ENCODE assay signal across 40 cellular contexts in the genomic region with DNA sequence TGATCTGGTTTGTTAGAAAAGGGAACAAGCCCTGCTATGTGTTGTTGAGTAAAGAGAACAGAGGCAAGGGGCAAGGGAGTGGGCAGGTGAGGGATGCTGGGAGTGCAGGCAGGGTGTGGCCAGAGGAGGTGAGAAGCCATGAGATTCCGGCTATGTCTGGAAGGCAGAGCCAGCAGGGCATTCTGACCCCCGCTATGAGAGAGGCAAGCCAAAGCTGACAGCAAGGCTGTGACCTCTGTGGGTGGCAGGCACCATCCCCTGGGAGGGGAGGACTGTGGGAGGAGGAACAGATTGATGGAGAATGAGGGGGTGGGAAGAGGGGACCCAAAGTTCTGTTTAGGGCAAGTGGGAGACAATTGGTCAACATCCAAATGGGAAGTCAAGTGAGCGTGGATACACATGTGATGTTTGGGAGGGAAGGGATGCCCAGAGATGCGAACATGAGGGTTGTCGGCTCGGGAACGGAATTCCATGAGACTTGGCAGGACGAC. TPM values are rescaled to one million over a fixed set of nuclear protein-coding genes. Genes with fewer than 3 reads are reported as not detected.
"Had no signal": no experiment of that assay in that cellular context is flagged by ENCODE, and none has a peak within 500 bp of the region (broad histone marks: within the 10 kb centered on the region; RNA-seq: fewer than 3 reads in every experiment).

No MANE protein-coding gene starts in this region.

- DNase-seq: activated B cell treated with CpG ODN at 0.5 μM for 24 hours; activated CD4-positive, alpha-beta memory T cell treated with anti-CD3 and anti-CD28 coated beads for 36 hours; activated CD4-positive, alpha-beta T cell treated with anti-CD3 and anti-CD28 coated beads for 4 hours; activated CD4-positive, alpha-beta T cell treated with anti-CD3 and anti-CD28 coated beads, Interleukin-2, amount 50 U/mL, for 1 hour; activated CD4-positive, CD25-positive, alpha-beta regulatory T cell treated with anti-CD3 and anti-CD28 coated beads, Interleukin-2, amount 50 U/mL, for 72 hours; activated CD8-positive, alpha-beta memory T cell treated with anti-CD3 and anti-CD28 coated beads, Interleukin-2, amount 10 ng/mL, durations not matched to agents 7 days and 5 days; activated CD8-positive, alpha-beta memory T cell treated with anti-CD3 and anti-CD28 coated beads, Interleukin-2, amount 50 U/mL, for 48 hours; activated effector memory CD4-positive, alpha-beta T cell treated with Interleukin-2 at 50 U/mL for 16 hours; activated naive CD4-positive, alpha-beta T cell treated with anti-CD3 and anti-CD28 coated beads, Interleukin-2, amount 10 ng/mL, durations not matched to agents 7 days and 5 days; activated naive CD8-positive, alpha-beta T cell treated with anti-CD3 and anti-CD28 coated beads, Interleukin-2, amount 50 U/mL, for 24 hours; activated T-cell treated with anti-CD3 and anti-CD28 coated beads, Interleukin-2, amount 50 U/mL, for 48 hours; brain microvascular endothelial cell; central memory CD4-positive, alpha-beta T cell; MM.1S; MV-4-11; NCI-H1092; NCI-H1436 treated with DMSO at 0.1 percent for 48 hours; NCI-H1694 treated with DMSO at 0.1 percent for 48 hours; NCI-H2029 treated with DMSO at 0.1 percent for 48 hours; NCI-H2107; NCI-H2171; NCI-H510A; NCI-H526; NCI-H748 treated with DMSO at 0.1 percent for 48 hours; NK-92 treated with Interleukin-12 subunit alpha and Interleukin-12 subunit beta, amount 100 ng/mL, for 24 hours; PC-3; Peyer's patch; RPMI8226; SIG-M5; SW 1271; T-helper 1 cell; T-helper 2 cell; T-helper 9 cell had no signal

- H3K4me3 Mint-ChIP-seq: activated B cell treated with CpG ODN at 0.5 μM for 24 hours; activated CD4-positive, alpha-beta memory T cell treated with anti-CD3 and anti-CD28 coated beads for 36 hours; activated CD8-positive, alpha-beta memory T cell treated with anti-CD3 and anti-CD28 coated beads, Interleukin-2, amount 10 ng/mL, durations not matched to agents 7 days and 5 days; activated naive CD4-positive, alpha-beta T cell treated with anti-CD3 and anti-CD28 coated beads, Interleukin-2, amount 10 ng/mL, durations not matched to agents 7 days and 5 days; activated naive CD8-positive, alpha-beta T cell; activated naive CD8-positive, alpha-beta T cell treated with anti-CD3 and anti-CD28 coated beads, Interleukin-2, amount 50 U/mL, for 24 hours had no signal

- H3K27ac ChIP-seq: brain microvascular endothelial cell, Peyer's patch, VCaP had no signal

- H3K4me1 ChIP-seq: Peyer's patch had no signal

- H3K27ac Mint-ChIP-seq: activated B cell treated with CpG ODN at 0.5 μM for 24 hours; activated CD4-positive, alpha-beta memory T cell treated with anti-CD3 and anti-CD28 coated beads for 36 hours; activated CD8-positive, alpha-beta memory T cell treated with anti-CD3 and anti-CD28 coated beads, Interleukin-2, amount 10 ng/mL, durations not matched to agents 7 days and 5 days; activated naive CD4-positive, alpha-beta T cell treated with anti-CD3 and anti-CD28 coated beads, Interleukin-2, amount 10 ng/mL, durations not matched to agents 7 days and 5 days; activated naive CD8-positive, alpha-beta T cell; activated naive CD8-positive, alpha-beta T cell treated with anti-CD3 and anti-CD28 coated beads, Interleukin-2, amount 50 U/mL, for 24 hours had no signal

- H3K4me3 ChIP-seq: Peyer's patch had no signal

- ATAC-seq: activated CD8-positive, alpha-beta memory T cell treated with anti-CD3 and anti-CD28 coated beads, Interleukin-2, amount 10 ng/mL, durations not matched to agents 7 days and 5 days; activated naive CD8-positive, alpha-beta T cell treated with anti-CD3 and anti-CD28 coated beads, Interleukin-2, amount 50 U/mL, for 24 hours; PC-3; SK-N-SH treated with all-trans-retinoic acid at 6 μM for 48 hours had no signal

- H3K9me3 Mint-ChIP-seq: activated B cell treated with CpG ODN at 0.5 μM for 24 hours; activated CD4-positive, alpha-beta memory T cell treated with anti-CD3 and anti-CD28 coated beads for 36 hours; activated naive CD4-positive, alpha-beta T cell treated with anti-CD3 and anti-CD28 coated beads, Interleukin-2, amount 10 ng/mL, durations not matched to agents 7 days and 5 days; activated naive CD8-positive, alpha-beta T cell treated with anti-CD3 and anti-CD28 coated beads, Interleukin-2, amount 50 U/mL, for 24 hours had no signal

- H3K27me3 ChIP-seq: brain microvascular endothelial cell, Peyer's patch had no signal

- H3K36me3 Mint-ChIP-seq: activated CD4-positive, alpha-beta memory T cell treated with anti-CD3 and anti-CD28 coated beads for 36 hours; activated CD8-positive, alpha-beta memory T cell treated with anti-CD3 and anti-CD28 coated beads, Interleukin-2, amount 10 ng/mL, durations not matched to agents 7 days and 5 days; activated naive CD4-positive, alpha-beta T cell treated with anti-CD3 and anti-CD28 coated beads, Interleukin-2, amount 10 ng/mL, durations not matched to agents 7 days and 5 days; activated naive CD8-positive, alpha-beta T cell had no signal

- H3K9me3 ChIP-seq: Peyer's patch had no signal

- H3K27me3 Mint-ChIP-seq: activated CD8-positive, alpha-beta memory T cell treated with anti-CD3 and anti-CD28 coated beads, Interleukin-2, amount 10 ng/mL, durations not matched to agents 7 days and 5 days; activated naive CD8-positive, alpha-beta T cell; activated naive CD8-positive, alpha-beta T cell treated with anti-CD3 and anti-CD28 coated beads, Interleukin-2, amount 50 U/mL, for 24 hours had no signal

- H3K36me3 ChIP-seq: brain microvascular endothelial cell, Peyer's patch had no signal

RNA-seq across cellular contexts. Expression of gene PADI6, which starts 19.5 kb away (rescaled TPM):
- total RNA-seq: activated B cell treated with CpG ODN at 0.5 μM for 24 hours; activated CD4-positive, alpha-beta memory T cell treated with anti-CD3 and anti-CD28 coated beads for 36 hours; activated CD8-positive, alpha-beta memory T cell treated with anti-CD3 and anti-CD28 coated beads, Interleukin-2, amount 10 ng/mL, durations not matched to agents 7 days and 5 days; aorta; cerebellum; LHCN-M2; PC-3; Peyer's patch; SK-MEL-5 had no signal
- polyA plus RNA-seq: aorta had no signal

RNA-seq across cellular contexts. Expression of gene PADI4, which starts 44.5 kb away (rescaled TPM):
- total RNA-seq: LHCN-M2, Peyer's patch, SK-MEL-5 had no signal
- polyA plus RNA-seq: aorta had no signal
